ENCODE assay signal across 8 cellular contexts in genomic region chr1:179447489-179447888, GRCh38.
DNase-seq lines count a peak whose midpoint lies in the region; ATAC-seq and TF ChIP-seq lines count a peak whose summit lies in the region.

No MANE protein-coding gene starts in this region.

- RAD21 ChIA-PET in HCT116 (lab: Charles Lee; ENCODE audit: low non-redundant PET in 1 of 2, low total read pairs in 2 of 2, uncharacterized antibody in 2 of 2, unreplicated experiment in 2 of 2), result no interaction called here

- H3K36me3 ChIP-seq in DOHH2 (ENCODE audit: control insufficient read depth, low read length), result no peaks in the 10 kb centered on the region
- H3K36me3 ChIP-seq in HCT116 (ENCODE audit: control insufficient read depth in 1 of 2, insufficient read depth in 2 of 2, low read length in 2 of 2), result no peaks in the 10 kb centered on the region
- no peaks in the 10 kb centered on the region for H3K36me3 ChIP-seq in tibial artery

- ATAC-seq in HCT116 (peak; percentile 67; the same call in 1 of the 2 replicates), HG02840 (IDR thresholded peaks at IDR 0.05; ENCODE audit: low FRiP score, unreplicated experiment) (no peak), GM18502 (IDR thresholded peaks at IDR 0.05; ENCODE audit: poor library complexity, unreplicated experiment) (no peak)

- H3K27me3 ChIP-seq in DOHH2 (ENCODE audit: control insufficient read depth, low read length) (peaks cover 9% of the 10 kb centered on the region; the same call in 1 of the 2 replicates), HCT116 (ENCODE audit: insufficient read depth, low read length) (no peaks in the 10 kb centered on the region), tibial artery (no peaks in the 10 kb centered on the region)

- no peaks in the 10 kb centered on the region for H3F3A ChIP-seq in DOHH2 (ENCODE audit: control insufficient read depth, insufficient read depth)

- TF ChIP-seq RAD21 in HCT116 (IDR thresholded peaks at IDR 0.05; ENCODE audit: low read depth), result 0 out of 2 replicates have a peak, but pooled peaks have one; percentile 10

- no peak overlapping the region for H3K4me2 ChIP-seq in DOHH2 (ENCODE audit: low read length)
- H3K4me2 ChIP-seq in HCT116 (ENCODE audit: low read length), result no peak overlapping the region

- H3K9me2 ChIP-seq in DOHH2 (replicated peaks; ENCODE audit: control insufficient read depth, low read length) (no peaks in the 10 kb centered on the region), HCT116 (ENCODE audit: insufficient read depth) (no peaks in the 10 kb centered on the region)

- no peak for TF ChIP-seq POLR2A in HCT116 (IDR thresholded peaks at IDR 0.05; ENCODE audit: borderline replicate concordance, extremely low read depth, insufficient read depth, insufficient read length)

- no peak overlapping the region for H2AFZ ChIP-seq in HCT116 (ENCODE audit: low read depth, low read length, poor library complexity, severe bottlenecking)

- H3K79me2 ChIP-seq in DOHH2 (ENCODE audit: control insufficient read depth, low read length), result no peaks in the 10 kb centered on the region
- H3K79me2 ChIP-seq in HCT116 (ENCODE audit: insufficient read depth, low read length), result no peaks in the 10 kb centered on the region

- TF ChIP-seq CTCF in DOHH2 (IDR thresholded peaks at IDR 0.05; ENCODE audit: low read depth, low read length, poor library complexity, severe bottlenecking) (peak; percentile 50), HCT116 (IDR thresholded peaks at IDR 0.05 in 2 of 3, conservative IDR thresholded peaks at IDR 0.05 in 1 of 3; ENCODE audit: borderline replicate concordance in 1 of 3, insufficient read depth in 1 of 3, low read depth in 2 of 3, low read length in 2 of 3) (peak; percentile 15 to 55 (median 54); a peak in 5 of 6 replicates), tibial artery (IDR thresholded peaks at IDR 0.05) (no peak)

- CTCF ChIA-PET in HCT116 (lab: Charles Lee), result interaction anchor here (0.6 to 1.5 kb wide), 6 partner anchors 10 to 368 kb away, joined by 3 to 13 read pairs (median 3); no protein-coding TSS in a partner anchor

- POLR2A ChIA-PET in HCT116 (lab: Charles Lee), result no interaction called here

- H3K4me1 ChIP-seq in DOHH2 (ENCODE audit: control insufficient read depth, low read length), result no peaks in the 10 kb centered on the region
- H3K4me1 ChIP-seq in HCT116 (ENCODE audit: control insufficient read depth in 1 of 2, insufficient read depth in 2 of 2, low read length in 2 of 2), result no peaks in the 10 kb centered on the region
- H3K4me1 ChIP-seq in tibial artery, result no peaks in the 10 kb centered on the region

- H3K4me3 ChIP-seq in DOHH2 (ENCODE audit: low read length) (no peak overlapping the region), HCT116 (replicated peaks in 1 of 2; ENCODE audit: low read depth in 1 of 2, low read length in 2 of 2) (no peak overlapping the region), tibial artery (no peak overlapping the region)

- no TSS peak for BruUV-seq in HCT116 (replicated peaks; lab: Mats Ljungman, UMichigan)

- intact Hi-C loops in HCT116 (cut with micrococcal nuclease) (loop anchor here (10.0 kb wide), 1 partner anchor 373 kb away; no protein-coding TSS in a partner anchor), tibial artery (cut with DNase I; ENCODE audit: low total_unique reads) (no loop called here)

- H3K9ac ChIP-seq in HCT116 (ENCODE audit: low read length), result no peak overlapping the region

- DNase-seq in HCT116 (ENCODE audit: low read depth, low spot score) (peak; percentile 12), SK-N-DZ (ENCODE audit: low spot score) (peak; percentile 9), iris pigment epithelial cell (ENCODE audit: low read depth) (peak; percentile 6), tibial artery (no peak), hepatic stellate cell (ENCODE audit: low spot score) (no peak)

- no peaks in the 10 kb centered on the region for H4K20me1 ChIP-seq in DOHH2 (ENCODE audit: control insufficient read depth, insufficient read depth, low read depth, low read length)
- H4K20me1 ChIP-seq in HCT116 (ENCODE audit: insufficient read depth), result no peaks in the 10 kb centered on the region

- H3K27ac ChIP-seq in DOHH2 (ENCODE audit: low read depth, low read length) (no peak overlapping the region), HCT116 (ENCODE audit: low read depth, low read length) (no peak overlapping the region), tibial artery (no peak overlapping the region)

- no peaks in the 10 kb centered on the region for H3K9me3 ChIP-seq in DOHH2 (ENCODE audit: control insufficient read depth, insufficient read depth, low read length)
- no peaks in the 10 kb centered on the region for H3K9me3 ChIP-seq in HCT116 (ENCODE audit: control insufficient read depth in 1 of 2, insufficient read depth in 1 of 2, low read depth in 1 of 2, low read length in 2 of 2)
- no peaks in the 10 kb centered on the region for H3K9me3 ChIP-seq in tibial artery

TF ChIP-seq in HCT116, 20 proteins besides CTCF, POLR2A, EP300 and RAD21:
- TF ChIP-seq ZNF274 (IDR thresholded peaks at IDR 0.05; ENCODE audit: low read depth, low read length) (no peak), JUND (IDR thresholded peaks at IDR 0.05) (no peak), EZH2phosphoT487 (IDR thresholded peaks at IDR 0.05; ENCODE audit: borderline replicate concordance) (no peak), SIN3A (IDR thresholded peaks at IDR 0.05; ENCODE audit: low read depth) (no peak), ELF1 (IDR thresholded peaks at IDR 0.05; ENCODE audit: borderline replicate concordance, low read depth) (no peak), ATF3 (IDR thresholded peaks at IDR 0.05) (no peak)

Comparison
In these comparisons a context has a peak if more than half of its experiments do, and no peak if none do; other contexts are left out.
1. CTCF ChIP-seq: peak in DOHH2 (single experiment) and HCT116 (3 of 3); none in tibial artery (0 of 2).
2. DNase-seq: peak in HCT116 (single experiment), SK-N-DZ (single experiment) and iris pigment epithelial cell (single experiment); none in tibial artery (0 of 2) and hepatic stellate cell (single experiment).